Comparison of ENCODE assay signal across 13 cellular contexts in the genomic region with DNA sequence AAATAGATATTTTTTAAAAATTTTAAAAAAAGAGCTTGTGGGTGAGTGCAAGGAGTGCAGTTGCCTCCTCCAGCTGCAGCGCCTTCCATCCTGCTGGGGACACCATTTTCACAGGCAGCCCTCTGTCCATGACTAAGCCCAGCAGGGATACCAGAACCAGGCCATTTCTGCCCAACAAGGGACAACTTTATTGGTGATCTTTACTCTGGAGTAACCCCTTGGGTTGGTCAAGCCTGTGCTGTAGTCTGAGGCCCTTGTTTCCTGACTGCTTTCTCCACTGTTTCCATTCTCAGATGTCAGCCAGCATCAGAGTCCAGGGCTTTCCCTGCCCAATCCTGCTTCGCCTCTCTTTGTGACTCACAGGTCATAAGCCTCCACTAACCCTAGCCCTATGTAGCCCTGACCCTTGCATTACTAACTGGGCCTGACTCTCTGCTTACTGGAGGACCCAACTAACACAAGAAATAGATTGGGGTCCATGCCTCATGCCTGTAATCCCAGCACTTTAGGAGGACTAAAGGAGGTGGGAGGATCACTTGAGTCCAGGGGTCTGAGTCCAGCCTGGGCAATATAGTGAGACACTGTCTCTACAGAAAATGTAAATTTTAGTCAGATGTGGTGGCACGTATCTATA. TPM values are rescaled to one million over a fixed set of nuclear protein-coding genes. Genes with fewer than 3 reads are reported as not detected.
DNase-seq lines count a peak whose midpoint lies in the region; ATAC-seq, FAIRE-seq and TF ChIP-seq lines count a peak whose summit lies in the region.
"Had no signal": no experiment of that assay in that cellular context is flagged by ENCODE, and none has a peak within 500 bp of the region (broad histone marks: within the 10 kb centered on the region; RNA-seq: fewer than 3 reads in every experiment).

No MANE protein-coding gene starts in this region.

- H3K36me3 ChIP-seq in HCT116 (ENCODE audit: control insufficient read depth in 1 of 2, insufficient read depth in 2 of 2, low read length in 2 of 2): no peaks in the 10 kb centered on the region
- no peaks in the 10 kb centered on the region for H3K36me3 ChIP-seq in mesenchymal stem cell (ENCODE audit: control insufficient read depth in 1 of 2, insufficient read depth in 2 of 2, low read depth in 1 of 2, low read length in 2 of 2)
- H3K36me3 ChIP-seq: BE2C, gastroesophageal sphincter had no signal

- H2AK5ac ChIP-seq in mesenchymal stem cell (ENCODE audit: low read length, severe bottlenecking): no peak overlapping the region

- H3K4me1 ChIP-seq in A549 (peaks cover 23% of the 10 kb centered on the region; the same call in 2 of the 3 replicates), HCT116 (ENCODE audit: control insufficient read depth in 1 of 2, insufficient read depth in 2 of 2, low read length in 2 of 2) (peaks cover 0 to 4% of the 10 kb centered on the region in 2 experiments; a peak in 1 of 4 replicates), mesenchymal stem cell (ENCODE audit: control insufficient read depth, insufficient read depth, low read depth, low read length) (no peaks in the 10 kb centered on the region)
- H3K4me1 ChIP-seq: BE2C had no signal

- H3K27ac Mint-ChIP-seq in activated naive CD4-positive, alpha-beta T cell treated with anti-CD3 and anti-CD28 coated beads, Interleukin-2, amount 50 U/mL, for 72 hours: peak overlapping the region; percentile 1 to 93

- no peak for DNase-seq in A549 (ENCODE audit: low read depth in 1 of 2, low spot score in 1 of 2)
- DNase-seq in HCT116 (ENCODE audit: low read depth, low spot score): no peak
- DNase-seq in activated naive CD4-positive, alpha-beta T cell treated with anti-CD3 and anti-CD28 coated beads, Interleukin-2, amount 50 U/mL, for 72 hours (ENCODE audit: low spot score in 2 of 2): no peak
- peak; percentile 25 for DNase-seq in mesenchymal stem cell
- DNase-seq in stimulated activated CD4-positive, alpha-beta T cell treated with anti-CD3 and anti-CD28 coated beads, Interleukin-12 subunit alpha, Interleukin-12 subunit beta, amount 100 ng/mL, for 4 hours: no peak
- DNase-seq: activated CD8-positive, alpha-beta memory T cell treated with anti-CD3 and anti-CD28 coated beads for 24 hours; anterior cingulate cortex; BE2C; SW 1271 had no signal

- TF ChIP-seq POLR2A in A549 (IDR thresholded peaks at IDR 0.05; ENCODE audit: low read length) (no peak), HCT116 (IDR thresholded peaks at IDR 0.05; ENCODE audit: borderline replicate concordance, extremely low read depth, insufficient read depth, insufficient read length) (no peak)

- H3K4ac ChIP-seq in mesenchymal stem cell (ENCODE audit: low read depth in 1 of 2, low read length in 2 of 2): no peak overlapping the region

- no peak overlapping the region for H4K8ac ChIP-seq in mesenchymal stem cell (ENCODE audit: low read length)

- TF ChIP-seq CTCF in A549 (IDR thresholded peaks at IDR 0.05) (no peak), HCT116 (IDR thresholded peaks at IDR 0.05 in 2 of 3, conservative IDR thresholded peaks at IDR 0.05 in 1 of 3; ENCODE audit: borderline replicate concordance in 1 of 3, insufficient read depth in 1 of 3, low read depth in 2 of 3, low read length in 2 of 3) (no peak)

- no peak for FAIRE-seq in A549 (lab: Jason Lieb, UNC)

- no peak overlapping the region for H3K27ac ChIP-seq in A549
- H3K27ac ChIP-seq in HCT116 (ENCODE audit: low read depth, low read length): no peak overlapping the region
- no peak overlapping the region for H3K27ac ChIP-seq in mesenchymal stem cell (ENCODE audit: low read length, poor library complexity, severe bottlenecking)

- no peak overlapping the region for H2BK15ac ChIP-seq in mesenchymal stem cell (ENCODE audit: low read depth, poor library complexity, severe bottlenecking)

- no peaks in the 10 kb centered on the region for H3K79me2 ChIP-seq in HCT116 (ENCODE audit: insufficient read depth, low read length)

- no peak overlapping the region for H2BK120ac ChIP-seq in mesenchymal stem cell (ENCODE audit: low read depth, low read length)

- H3K9me2 ChIP-seq in HCT116 (ENCODE audit: insufficient read depth): no peaks in the 10 kb centered on the region

- H2AFZ ChIP-seq in HCT116 (ENCODE audit: low read depth, low read length, poor library complexity, severe bottlenecking): no peak overlapping the region
- H2AFZ ChIP-seq in mesenchymal stem cell (ENCODE audit: low read depth, low read length): no peak overlapping the region

- POLR2A ChIA-PET in A549 (lab: Yijun Ruan, JAX) (no interaction called here), HCT116 (lab: Charles Lee) (no interaction called here)

- no peaks in the 10 kb centered on the region for H3K36me3 Mint-ChIP-seq in activated naive CD4-positive, alpha-beta T cell treated with anti-CD3 and anti-CD28 coated beads, Interleukin-2, amount 50 U/mL, for 72 hours

- 91% methylated on average over 3 of the region's 3 CpGs for WGBS in A549 (ENCODE audit: missing lambda C conversion rate)
- WGBS in mesenchymal stem cell: 87% methylated on average over 3 of the region's 3 CpGs

- CTCF ChIA-PET in A549 (lab: Yijun Ruan, JAX) (no interaction called here), HCT116 (lab: Charles Lee) (no interaction called here)

- H3K18ac ChIP-seq in mesenchymal stem cell (ENCODE audit: low read depth in 1 of 2, low read length in 2 of 2): no peak overlapping the region

- H3K9me3 ChIP-seq in A549 (no peaks in the 10 kb centered on the region), HCT116 (ENCODE audit: control insufficient read depth in 1 of 2, insufficient read depth in 1 of 2, low read depth in 1 of 2, low read length in 2 of 2) (no peaks in the 10 kb centered on the region), mesenchymal stem cell (ENCODE audit: control insufficient read depth, low read length) (no peaks in the 10 kb centered on the region)
- H3K9me3 ChIP-seq: BE2C, gastroesophageal sphincter had no signal

- H2BK12ac ChIP-seq in mesenchymal stem cell (ENCODE audit: low read length in 2 of 2): no peak overlapping the region

- RAD21 ChIA-PET in HCT116 (lab: Charles Lee; ENCODE audit: low non-redundant PET in 1 of 2, low total read pairs in 2 of 2, uncharacterized antibody in 2 of 2, unreplicated experiment in 2 of 2): no interaction called here

- BruUV-seq in HCT116 (replicated peaks; lab: Mats Ljungman, UMichigan): no TSS peak

- H3K9ac ChIP-seq in HCT116 (ENCODE audit: low read length) (no peak overlapping the region), mesenchymal stem cell (ENCODE audit: low read length) (no peak overlapping the region)

- TF ChIP-seq EP300 in A549 (IDR thresholded peaks at IDR 0.05): no peak

- H2BK5ac ChIP-seq in mesenchymal stem cell (ENCODE audit: low read depth, low read length, poor library complexity, severe bottlenecking): no peak overlapping the region

- no peak for TF ChIP-seq RAD21 in A549 (conservative IDR thresholded peaks at IDR 0.05 in 1 of 2, IDR thresholded peaks at IDR 0.05 in 1 of 2)
- no peak for TF ChIP-seq RAD21 in HCT116 (IDR thresholded peaks at IDR 0.05; ENCODE audit: low read depth)

- H3K4me3 ChIP-seq in A549 (no peak overlapping the region), HCT116 (replicated peaks in 1 of 2; ENCODE audit: low read depth in 1 of 2, low read length in 2 of 2) (no peak overlapping the region), mesenchymal stem cell (ENCODE audit: insufficient read depth in 1 of 2, low read depth in 1 of 2, low read length in 2 of 2) (no peak overlapping the region)
- H3K4me3 ChIP-seq: gastroesophageal sphincter had no signal

- no peaks in the 10 kb centered on the region for H4K20me1 ChIP-seq in HCT116 (ENCODE audit: insufficient read depth)

- H3K27me3 ChIP-seq in HCT116 (ENCODE audit: insufficient read depth, low read length): no peaks in the 10 kb centered on the region
- H3K27me3 ChIP-seq in mesenchymal stem cell (ENCODE audit: control insufficient read depth in 1 of 2, insufficient read depth in 1 of 2, low read length in 2 of 2): no peaks in the 10 kb centered on the region
- H3K27me3 ChIP-seq: BE2C, gastroesophageal sphincter had no signal

- no peaks in the 10 kb centered on the region for H3K79me1 ChIP-seq in mesenchymal stem cell (replicated peaks; ENCODE audit: low read length, poor library complexity, severe bottlenecking)

- H4K91ac ChIP-seq in mesenchymal stem cell (ENCODE audit: low read length): no peak overlapping the region

- peaks cover 0 to 4% of the 10 kb centered on the region in 2 donors for H3K9me3 Mint-ChIP-seq in activated naive CD4-positive, alpha-beta T cell treated with anti-CD3 and anti-CD28 coated beads, Interleukin-2, amount 50 U/mL, for 72 hours

- peak; percentile 32 to 37; a peak in 4 of 6 replicates for ATAC-seq in A549
- peak; percentile 26; the same call in 1 of the 2 replicates for ATAC-seq in HCT116
- ATAC-seq in activated naive CD4-positive, alpha-beta T cell treated with anti-CD3 and anti-CD28 coated beads, Interleukin-2, amount 50 U/mL, for 72 hours: peak in 1 of 2 donors; percentile 51
- ATAC-seq in HG03439 (IDR thresholded peaks at IDR 0.05; ENCODE audit: unreplicated experiment): no peak
- no peak for ATAC-seq in HG03159 (IDR thresholded peaks at IDR 0.05; ENCODE audit: unreplicated experiment)
- ATAC-seq in GM21717 (IDR thresholded peaks at IDR 0.05; ENCODE audit: unreplicated experiment): no peak
- ATAC-seq: gastroesophageal sphincter had no signal

- H3K14ac ChIP-seq in mesenchymal stem cell (ENCODE audit: low read length in 2 of 2): no peak overlapping the region

- intact Hi-C loops in HCT116 (cut with micrococcal nuclease): no loop called here

- no peak overlapping the region for H3K23ac ChIP-seq in mesenchymal stem cell (ENCODE audit: low read length in 2 of 2)

- H3K4me2 ChIP-seq in A549 (no peak overlapping the region), HCT116 (ENCODE audit: low read length) (no peak overlapping the region), mesenchymal stem cell (ENCODE audit: low read length, poor library complexity, severe bottlenecking) (no peak overlapping the region)

RNA-seq across cellular contexts. Expression of gene SNRNP35, which starts 8.7 kb away (rescaled TPM):
- 14.3 and 19.1 TPM in 2 replicates for polyA plus RNA-seq in A549 (2011; rRNA removed)
- 17.1 and 18.4 TPM in 2 replicates for polyA plus RNA-seq in A549 (2012; cell fraction: cytosol; rRNA removed)
- polyA plus RNA-seq in A549 (2012; cell fraction: nucleus; rRNA removed): 13.7 and 19.6 TPM in 2 replicates
- 20.6 to 23.6 TPM (median 21.5 TPM) in 3 replicates for polyA plus RNA-seq in A549 (2017; fragmentation: RNase III; extraction: RNeasy Plus Mini Kit Qiagen cat#74134 plus additional on column Dnase treatment)
- 11.8 TPM in 2 replicates for polyA minus RNA-seq in A549 (2011; rRNA and poly(A)+ RNA removed)
- 12.4 TPM for total RNA-seq in HCT116 (2021; ENCODE audit: unreplicated experiment)
- polyA plus RNA-seq in HCT116 (2012): 12.1 and 13.7 TPM in 2 replicates
- 10 to 100 TPM; 20.9 to 26.4 TPM for total RNA-seq in activated naive CD4-positive, alpha-beta T cell treated with anti-CD3 and anti-CD28 coated beads, Interleukin-2, amount 50 U/mL, for 72 hours
- polyA plus RNA-seq in mesenchymal stem cell (2013, experiment 1 of 2): 12.3 TPM
- 11.3 TPM for polyA plus RNA-seq in mesenchymal stem cell (2013, experiment 2 of 2)

RNA-seq across cellular contexts. Expression of gene RILPL2, which starts 12.7 kb away (rescaled TPM):
- polyA plus RNA-seq in A549 (2011; rRNA removed) (2.4 TPM in 2 replicates), A549 (2017; fragmentation: RNase III; extraction: RNeasy Plus Mini Kit Qiagen cat#74134 plus additional on column Dnase treatment) (2.1 to 3.1 TPM (median 2.9 TPM) in 3 replicates)
- 2.0 and 2.1 TPM in 2 replicates for polyA plus RNA-seq in A549 (2012; cell fraction: cytosol; rRNA removed)
- 0.72 and 0.77 TPM in 2 replicates for polyA plus RNA-seq in A549 (2012; cell fraction: nucleus; rRNA removed)
- polyA minus RNA-seq in A549 (2011; rRNA and poly(A)+ RNA removed): 0.88 and 1.4 TPM in 2 replicates
- 2.3 TPM for total RNA-seq in HCT116 (2021; ENCODE audit: unreplicated experiment)
- polyA plus RNA-seq in HCT116 (2012): 1.8 and 2.2 TPM in 2 replicates
- total RNA-seq in activated naive CD4-positive, alpha-beta T cell treated with anti-CD3 and anti-CD28 coated beads, Interleukin-2, amount 50 U/mL, for 72 hours: 10 to 100 TPM in 1 of 2 donors, 1 to 10 TPM in 1; 8.6 to 11.2 TPM
- 5.2 TPM for polyA plus RNA-seq in mesenchymal stem cell (2013, experiment 1 of 2)
- 5.5 TPM for polyA plus RNA-seq in mesenchymal stem cell (2013, experiment 2 of 2)

Comparison
In these comparisons a context has a peak if more than half of its experiments do, and no peak if none do; other contexts are left out.
1. ATAC-seq: peak in A549 (2 of 2) and HCT116 (single experiment); none in HG03439 (single experiment), HG03159 (single experiment) and GM21717 (single experiment).